In genomic region chr10:1344408-1344807, GRCh38 we compare ENCODE assay signal across 31 cellular contexts.
"Had no signal": no experiment of that assay in that cellular context is flagged by ENCODE, and none has a peak within 500 bp of the region (broad histone marks: within the 10 kb centered on the region; RNA-seq: fewer than 3 reads in every experiment).

No MANE protein-coding gene starts in this region.

- H3K9me3 ChIP-seq: ovary, psoas muscle, right lobe of liver, spleen, suprapubic skin, testis, tibial artery, transverse colon, upper lobe of right lung, uterus had no signal

- H3K4me2 ChIP-seq: smooth muscle cell had no signal

- H3K27me3 ChIP-seq: ovary, right lobe of liver, suprapubic skin, testis, tibial artery, transverse colon, upper lobe of right lung, uterus had no signal

- H3K9me3 Mint-ChIP-seq: naive thymus-derived CD8-positive, alpha-beta T cell; nephron progenitor cell; neural crest cell; stimulated activated memory B cell treated with anti-CD40 and anti-IgM and Interleukin-4, amounts not matched to agents 10 μg/mL and 1 μg/mL and 100 μg/mL, for 72 hours; stimulated activated naive CD8-positive, alpha-beta T cell treated with anti-CD3 and anti-CD28 coated beads, Interleukin-15, amount 100 ng/mL, for 72 hours had no signal

- H3K27ac Mint-ChIP-seq: natural killer cell treated with Interleukin-12 subunit alpha and Interleukin-12 subunit beta and Interleukin-15 and Interleukin-18, amount 100 ng/mL, for 72 hours; nephron progenitor cell; progenitor cell of endocrine pancreas; stimulated activated memory B cell treated with anti-CD40 and anti-IgM and Interleukin-4, amounts not matched to agents 10 μg/mL and 1 μg/mL and 100 μg/mL, for 72 hours; stimulated activated naive CD8-positive, alpha-beta T cell treated with anti-CD3 and anti-CD28 coated beads, Interleukin-15, amount 100 ng/mL, for 72 hours; type B pancreatic cell had no signal

- H3K4me1 Mint-ChIP-seq: stimulated activated memory B cell treated with anti-CD40 and anti-IgM and Interleukin-4, amounts not matched to agents 10 μg/mL and 1 μg/mL and 100 μg/mL, for 72 hours; stimulated activated naive CD8-positive, alpha-beta T cell treated with anti-CD3 and anti-CD28 coated beads, Interleukin-15, amount 100 ng/mL, for 72 hours had no signal

- DNase-seq: naive thymus-derived CD8-positive, alpha-beta T cell; nephron progenitor cell; occipital lobe; ovary; psoas muscle; right cardiac atrium; right lobe of liver; spleen; stimulated activated CD4-positive, alpha-beta T cell treated with anti-CD3 and anti-CD28 coated beads, Interleukin-12 subunit alpha, Interleukin-12 subunit beta, amount 100 ng/mL, for 4 hours; stimulated activated CD4-positive, alpha-beta T cell treated with anti-CD3 and anti-CD28 coated beads, Interleukin-1b, Interleukin-23, amount 100 ng/mL, for 48 hours; stimulated activated CD4-positive, alpha-beta T cell treated with anti-CD3 and anti-CD28 coated beads, Interleukin-4, amount 100 ng/mL, for 1 hour; stimulated activated CD4-positive, alpha-beta T cell treated with anti-CD3 and anti-CD28 coated beads, Interleukin-4, amount 100 ng/mL, for 4 hours; stimulated activated CD8-positive, alpha-beta memory T cell treated with anti-CD3 and anti-CD28 coated beads, Interleukin-4, amount 100 ng/mL, for 48 hours; stimulated activated naive CD4-positive, alpha-beta T cell; stimulated activated naive CD8-positive, alpha-beta T cell treated with anti-CD3 and anti-CD28 coated beads, Interleukin-15, amount 100 ng/mL, for 72 hours; stimulated activated naive CD8-positive, alpha-beta T cell treated with anti-CD3 and anti-CD28 coated beads, Interleukin-15, Interleukin-2, amounts not matched to agents 100 U/mL and 50 U/mL, for 24 hours; substantia nigra; testis; tibial artery; transverse colon; upper lobe of right lung; uterus had no signal

- H3K9ac ChIP-seq: parathyroid adenoma had no signal

- H3K27ac ChIP-seq: ovary, parathyroid adenoma, psoas muscle, right lobe of liver, skin epidermis, spleen, suprapubic skin, testis, tibial artery, transverse colon, upper lobe of right lung, uterus had no signal

- H3K4me3 Mint-ChIP-seq: naive thymus-derived CD8-positive, alpha-beta T cell; natural killer cell treated with Interleukin-12 subunit alpha and Interleukin-12 subunit beta and Interleukin-15 and Interleukin-18, amount 100 ng/mL, for 72 hours; nephron progenitor cell; neural crest cell; stimulated activated memory B cell treated with anti-CD40 and anti-IgM and Interleukin-4, amounts not matched to agents 10 μg/mL and 1 μg/mL and 100 μg/mL, for 72 hours; stimulated activated naive CD8-positive, alpha-beta T cell treated with anti-CD3 and anti-CD28 coated beads, Interleukin-15, amount 100 ng/mL, for 72 hours; type B pancreatic cell had no signal

- H2AFZ ChIP-seq: parathyroid adenoma had no signal

- ATAC-seq: naive thymus-derived CD8-positive, alpha-beta T cell; psoas muscle; stimulated activated memory B cell treated with anti-CD40 and anti-IgM and Interleukin-4, amounts not matched to agents 10 μg/mL and 1 μg/mL and 100 μg/mL, for 72 hours; stimulated activated naive CD8-positive, alpha-beta T cell treated with anti-CD3 and anti-CD28 coated beads, Interleukin-15, amount 100 ng/mL, for 72 hours; stimulated activated naive CD8-positive, alpha-beta T cell treated with anti-CD3 and anti-CD28 coated beads, Interleukin-15, Interleukin-2, amounts not matched to agents 100 U/mL and 50 U/mL, for 24 hours had no signal

- H3K4me3 ChIP-seq: ovary, psoas muscle, right lobe of liver, skin epidermis, smooth muscle cell, spleen, suprapubic skin, testis, tibial artery, transverse colon, upper lobe of right lung, uterus had no signal

- H3K27me3 Mint-ChIP-seq: progenitor cell of endocrine pancreas had no signal

- H3K36me3 Mint-ChIP-seq: naive thymus-derived CD8-positive, alpha-beta T cell; natural killer cell treated with Interleukin-12 subunit alpha and Interleukin-12 subunit beta and Interleukin-15 and Interleukin-18, amount 100 ng/mL, for 72 hours; stimulated activated memory B cell treated with anti-CD40 and anti-IgM and Interleukin-4, amounts not matched to agents 10 μg/mL and 1 μg/mL and 100 μg/mL, for 72 hours; type B pancreatic cell had no signal

- H3K36me3 ChIP-seq: ovary, right lobe of liver, spleen, suprapubic skin, tibial artery, transverse colon, upper lobe of right lung, uterus had no signal

- H3K4me1 ChIP-seq: parathyroid adenoma, psoas muscle, right lobe of liver, spleen, suprapubic skin, testis, tibial artery, transverse colon, upper lobe of right lung, uterus had no signal

- H3K79me2 ChIP-seq: parathyroid adenoma had no signal
